ENCODE assay signal across 2 cellular contexts in the genomic region with DNA sequence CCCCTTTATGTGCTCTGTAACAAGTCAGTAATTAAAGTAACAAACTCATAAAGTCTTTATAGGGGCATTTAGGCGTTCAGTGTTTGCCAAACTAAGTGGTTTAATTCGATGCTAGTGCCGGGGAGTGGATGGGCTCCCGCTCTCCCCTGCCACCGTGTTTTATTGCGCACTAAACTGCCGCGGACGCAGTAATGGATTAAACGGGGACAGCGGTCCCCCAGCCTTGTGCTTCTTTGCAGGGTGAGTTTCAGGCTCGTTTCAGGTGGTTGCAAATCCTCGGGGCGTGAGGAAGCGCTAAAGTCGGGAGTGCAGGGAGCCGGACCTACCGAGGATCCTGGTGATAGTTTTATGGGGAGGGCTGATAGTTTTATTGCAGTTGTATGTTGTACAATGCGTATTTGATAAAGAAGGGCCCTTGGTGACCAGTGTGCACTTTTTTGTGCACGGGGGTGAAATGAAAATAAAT.
TF ChIP-seq lines count a peak whose summit lies in the region.

No MANE protein-coding gene starts in this region.

TF ChIP-seq in H1, 55 proteins besides CTCF, POLR2A, EP300 and RAD21:
- TF ChIP-seq YY1 (IDR thresholded peaks at IDR 0.05; ENCODE audit: low read depth, low read length) = no peak
- TF ChIP-seq SP1 (IDR thresholded peaks at IDR 0.05; ENCODE audit: low read depth, low read length) = no peak
- peak; percentile 98 for TF ChIP-seq RNF2 (IDR thresholded peaks at IDR 0.05; ENCODE audit: borderline replicate concordance, low read depth, low read length, missing control alignments, poor library complexity, severe bottlenecking)
- no peak for TF ChIP-seq SIX5 (IDR thresholded peaks at IDR 0.05; ENCODE audit: low read depth, low read length)
- no peak for TF ChIP-seq POLR2AphosphoS5 (IDR thresholded peaks at IDR 0.05; ENCODE audit: low read depth, low read length)
- peak; percentile 97 for TF ChIP-seq EZH2 (IDR thresholded peaks at IDR 0.05; ENCODE audit: low read depth, low read length, severe bottlenecking)
- TF ChIP-seq CBX8 (IDR thresholded peaks at IDR 0.05; ENCODE audit: borderline replicate concordance, low read depth, low read length) = peak; percentile 84; the same call in 1 of the 2 replicates
- peak; percentile 88; the same call in 1 of the 2 replicates for TF ChIP-seq SUZ12 (IDR thresholded peaks at IDR 0.05; ENCODE audit: low read length)

TF ChIP-seq in neural cell, 6 proteins besides CTCF, POLR2A, EP300 and RAD21:
- TF ChIP-seq EZH2 (IDR thresholded peaks at IDR 0.05; ENCODE audit: borderline replicate concordance, insufficient read depth, low read length, poor library complexity, severe bottlenecking) (peak; percentile 27), POLR2AphosphoS5 (IDR thresholded peaks at IDR 0.05) (peak; percentile 71)
- TF ChIP-seq, protein P1, sequence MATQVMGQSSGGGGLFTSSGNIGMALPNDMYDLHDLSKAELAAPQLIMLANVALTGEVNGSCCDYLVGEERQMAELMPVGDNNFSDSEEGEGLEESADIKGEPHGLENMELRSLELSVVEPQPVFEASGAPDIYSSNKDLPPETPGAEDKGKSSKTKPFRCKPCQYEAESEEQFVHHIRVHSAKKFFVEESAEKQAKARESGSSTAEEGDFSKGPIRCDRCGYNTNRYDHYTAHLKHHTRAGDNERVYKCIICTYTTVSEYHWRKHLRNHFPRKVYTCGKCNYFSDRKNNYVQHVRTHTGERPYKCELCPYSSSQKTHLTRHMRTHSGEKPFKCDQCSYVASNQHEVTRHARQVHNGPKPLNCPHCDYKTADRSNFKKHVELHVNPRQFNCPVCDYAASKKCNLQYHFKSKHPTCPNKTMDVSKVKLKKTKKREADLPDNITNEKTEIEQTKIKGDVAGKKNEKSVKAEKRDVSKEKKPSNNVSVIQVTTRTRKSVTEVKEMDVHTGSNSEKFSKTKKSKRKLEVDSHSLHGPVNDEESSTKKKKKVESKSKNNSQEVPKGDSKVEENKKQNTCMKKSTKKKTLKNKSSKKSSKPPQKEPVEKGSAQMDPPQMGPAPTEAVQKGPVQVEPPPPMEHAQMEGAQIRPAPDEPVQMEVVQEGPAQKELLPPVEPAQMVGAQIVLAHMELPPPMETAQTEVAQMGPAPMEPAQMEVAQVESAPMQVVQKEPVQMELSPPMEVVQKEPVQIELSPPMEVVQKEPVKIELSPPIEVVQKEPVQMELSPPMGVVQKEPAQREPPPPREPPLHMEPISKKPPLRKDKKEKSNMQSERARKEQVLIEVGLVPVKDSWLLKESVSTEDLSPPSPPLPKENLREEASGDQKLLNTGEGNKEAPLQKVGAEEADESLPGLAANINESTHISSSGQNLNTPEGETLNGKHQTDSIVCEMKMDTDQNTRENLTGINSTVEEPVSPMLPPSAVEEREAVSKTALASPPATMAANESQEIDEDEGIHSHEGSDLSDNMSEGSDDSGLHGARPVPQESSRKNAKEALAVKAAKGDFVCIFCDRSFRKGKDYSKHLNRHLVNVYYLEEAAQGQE (IDR thresholded peaks at IDR 0.05; ENCODE audit: borderline replicate concordance) = no peak
TF ChIP-seq in neural cell: peak in this region for 2.
